11 cellular contexts compared by ENCODE assay signal in the genomic region with DNA sequence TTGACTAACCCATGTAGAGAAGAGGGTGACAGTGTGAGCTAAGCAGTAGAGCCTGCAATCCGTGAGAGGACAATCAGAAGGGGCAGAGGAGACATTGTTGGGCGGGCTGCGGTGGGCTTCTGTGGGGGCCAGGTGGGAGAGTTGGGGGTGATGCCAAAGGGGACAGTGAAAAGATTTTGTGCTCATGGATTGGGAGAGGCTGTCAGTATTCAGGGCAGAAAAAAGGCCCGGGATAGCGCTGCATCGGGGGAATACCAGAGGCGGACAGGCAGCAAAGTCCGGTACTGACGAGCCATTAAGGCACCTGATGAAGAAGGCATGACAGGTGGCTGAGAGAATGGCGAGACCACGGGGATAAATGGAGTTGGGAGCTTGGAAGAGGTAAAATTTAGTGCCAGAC. TPM values are rescaled to one million over a fixed set of nuclear protein-coding genes. Genes with fewer than 3 reads are reported as not detected.
DNase-seq lines count a peak whose midpoint lies in the region; ATAC-seq, FAIRE-seq and TF ChIP-seq lines count a peak whose summit lies in the region.
"Had no signal": no experiment of that assay in that cellular context is flagged by ENCODE, and none has a peak within 500 bp of the region (broad histone marks: within the 10 kb centered on the region; RNA-seq: fewer than 3 reads in every experiment).

No MANE protein-coding gene starts in this region.

- H3F3A ChIP-seq in neural progenitor cell (ENCODE audit: low read depth) = peaks cover 8% of the 10 kb centered on the region

- peaks cover 7% of the 10 kb centered on the region for H3K9me3 ChIP-seq in KOPT-K1 (ENCODE audit: insufficient read depth, low read length, poor library complexity, severe bottlenecking)
- no peaks in the 10 kb centered on the region for H3K9me3 ChIP-seq in K562 (replicated peaks; ENCODE audit: control insufficient read depth, insufficient read depth, low read depth, low read length)
- H3K9me3 ChIP-seq in neural progenitor cell (ENCODE audit: low read depth) = no peaks in the 10 kb centered on the region
- H3K9me3 ChIP-seq: suprapubic skin had no signal

- POLR2A ChIA-PET in K562 (lab: Yijun Ruan, JAX) = interaction anchor here (1.0 to 1.2 kb wide), 2 partner anchors 15 to 74 kb away, joined by 3 read pairs; no protein-coding TSS in a partner anchor

- H4K20me1 ChIP-seq in K562 (replicated peaks; ENCODE audit: control insufficient read depth, insufficient read depth, low read length) (peaks cover 4% of the 10 kb centered on the region; the same call in 1 of the 2 replicates), neural progenitor cell (ENCODE audit: low read depth) (no peaks in the 10 kb centered on the region)

- no peak for TF ChIP-seq POLR2A in K562 (conservative IDR thresholded peaks at IDR 0.05)

- no peaks in the 10 kb centered on the region for H3K79me2 ChIP-seq in K562 (ENCODE audit: control insufficient read depth, insufficient read depth, low read length)
- H3K79me2 ChIP-seq in neural progenitor cell (ENCODE audit: low read depth) = peaks cover 8% of the 10 kb centered on the region

- no peak for FAIRE-seq in K562 (lab: Jason Lieb, UNC)
- FAIRE-seq: A549 had no signal

- no peak for DNase-seq in activated CD4-positive, alpha-beta T cell treated with anti-CD3 and anti-CD28 coated beads, Interleukin-2, amount 10 ng/mL, durations not matched to agents 24 days and 14 days
- no peak for DNase-seq in activated CD4-positive, alpha-beta T cell treated with anti-CD3 and anti-CD28 coated beads, Interleukin-2, amount 50 U/mL, for 1 hour
- no peak for DNase-seq in K562 (ENCODE audit: extremely low read depth in 1 of 4, low spot score in 3 of 4)
- no peak for DNase-seq in neural progenitor cell (ENCODE audit: low spot score)
- DNase-seq in stimulated activated CD8-positive, alpha-beta memory T cell treated with anti-CD3 and anti-CD28 coated beads, Interleukin-4, amount 100 ng/mL, for 48 hours = no peak
- no peak for DNase-seq in NCI-H2196 treated with DMSO at 0.1 percent for 48 hours (lab: John Stamatoyannopoulos, UW; ENCODE audit: unreplicated experiment)
- no peak for DNase-seq in NCI-H1105 (lab: John Stamatoyannopoulos, UW)
- DNase-seq: activated CD4-positive, CD25-positive, alpha-beta regulatory T cell treated with anti-CD3 and anti-CD28 coated beads, Interleukin-2, amount 50 U/mL, for 72 hours had no signal

- H3K36me3 ChIP-seq in KOPT-K1 (ENCODE audit: insufficient read depth, low read length) = peaks cover 12% of the 10 kb centered on the region
- H3K36me3 ChIP-seq in K562 (ENCODE audit: control insufficient read depth, insufficient read depth, low read length) = no peaks in the 10 kb centered on the region
- no peaks in the 10 kb centered on the region for H3K36me3 ChIP-seq in neural progenitor cell
- H3K36me3 ChIP-seq: suprapubic skin had no signal

- CTCF ChIA-PET in K562 (lab: Yijun Ruan, JAX; ENCODE audit: low intra/inter-chr PET ratio) = no interaction called here

- TF ChIP-seq EP300 in K562 (IDR thresholded peaks at IDR 0.05; ENCODE audit: low read length) = no peak

- peak overlapping the region; percentile 97 for H3K4me3 Mint-ChIP-seq in activated CD4-positive, alpha-beta T cell treated with anti-CD3 and anti-CD28 coated beads, Interleukin-2, amount 10 ng/mL, durations not matched to agents 24 days and 14 days
- peak overlapping the region; percentile 83 for H3K4me3 Mint-ChIP-seq in neural progenitor cell

- in situ Hi-C loops in K562 (cut with MboI) = no loop called here

- intact Hi-C loops in activated CD4-positive, alpha-beta T cell treated with anti-CD3 and anti-CD28 coated beads, Interleukin-2, amount 10 ng/mL, durations not matched to agents 24 days and 14 days (cut with micrococcal nuclease) = loop anchor here (2.0 to 5.0 kb wide), 6 partner anchors 37 to 1771 kb away; partner anchors contain the start of genes ATP1B3, U2SURP and XRN1
- intact Hi-C loops in K562 (cut with micrococcal nuclease) = loop anchor here (5.0 kb wide), 1 partner anchor 47 kb away; no protein-coding TSS in a partner anchor

- 68% methylated on average over 9 of the region's 11 CpGs for WGBS in K562 (ENCODE audit: insufficient coverage, low coverage, missing lambda C conversion rate)

- no peak overlapping the region for H3K4me3 ChIP-seq in K562
- no peak overlapping the region for H3K4me3 ChIP-seq in neural progenitor cell

- H3K4me1 Mint-ChIP-seq in activated CD4-positive, alpha-beta T cell treated with anti-CD3 and anti-CD28 coated beads, Interleukin-2, amount 10 ng/mL, durations not matched to agents 24 days and 14 days = peaks cover 42% of the 10 kb centered on the region
- peaks cover 29% of the 10 kb centered on the region for H3K4me1 Mint-ChIP-seq in neural progenitor cell

- BruUV-seq in K562 (replicated peaks; lab: Mats Ljungman, UMichigan) = no TSS peak

- no peak overlapping the region for H3K9ac ChIP-seq in K562 (ENCODE audit: insufficient read depth in 1 of 2, low read depth in 2 of 2, low read length in 2 of 2)
- H3K9ac ChIP-seq in neural progenitor cell = no peak overlapping the region

- H3K27ac Mint-ChIP-seq in activated CD4-positive, alpha-beta T cell treated with anti-CD3 and anti-CD28 coated beads, Interleukin-2, amount 10 ng/mL, durations not matched to agents 24 days and 14 days = peak overlapping the region; percentile 98
- no peak overlapping the region for H3K27ac Mint-ChIP-seq in neural progenitor cell

- H3K9me1 ChIP-seq in K562 (ENCODE audit: control insufficient read depth, insufficient read depth, low read length) = no peaks in the 10 kb centered on the region

- H3K4me1 ChIP-seq in K562 (replicated peaks in 1 of 2; ENCODE audit: control insufficient read depth in 2 of 2, insufficient read depth in 2 of 2, low read length in 2 of 2) = peaks cover 7 to 21% of the 10 kb centered on the region in 2 experiments
- peaks cover 12% of the 10 kb centered on the region for H3K4me1 ChIP-seq in neural progenitor cell

- H3K27me3 Mint-ChIP-seq in activated CD4-positive, alpha-beta T cell treated with anti-CD3 and anti-CD28 coated beads, Interleukin-2, amount 10 ng/mL, durations not matched to agents 24 days and 14 days = peaks cover 15% of the 10 kb centered on the region
- peaks cover 8% of the 10 kb centered on the region for H3K27me3 Mint-ChIP-seq in neural progenitor cell (ENCODE audit: insufficient read depth, low read depth)

- no peaks in the 10 kb centered on the region for H3K9me3 Mint-ChIP-seq in activated CD4-positive, alpha-beta T cell treated with anti-CD3 and anti-CD28 coated beads, Interleukin-2, amount 10 ng/mL, durations not matched to agents 24 days and 14 days
- peaks cover under 1% of the 10 kb centered on the region for H3K9me3 Mint-ChIP-seq in neural progenitor cell

- peaks cover 9% of the 10 kb centered on the region for H3K36me3 Mint-ChIP-seq in activated CD4-positive, alpha-beta T cell treated with anti-CD3 and anti-CD28 coated beads, Interleukin-2, amount 10 ng/mL, durations not matched to agents 24 days and 14 days (ENCODE audit: low read depth)
- H3K36me3 Mint-ChIP-seq in neural progenitor cell = peaks cover 6% of the 10 kb centered on the region

- H3K4me2 ChIP-seq in K562 (ENCODE audit: insufficient read depth, low read length) (no peak overlapping the region), neural progenitor cell (no peak overlapping the region)

- H3K27me3 ChIP-seq in K562 (ENCODE audit: control insufficient read depth in 2 of 2, insufficient read depth in 2 of 2, low read length in 2 of 2) = peaks cover 13 to 34% of the 10 kb centered on the region in 2 experiments; a peak in 4 of 5 replicates
- peaks cover 29% of the 10 kb centered on the region for H3K27me3 ChIP-seq in neural progenitor cell
- H3K27me3 ChIP-seq: suprapubic skin had no signal

- no peak for ATAC-seq in K562

- TF ChIP-seq CTCF in K562 (IDR thresholded peaks at IDR 0.05 in 2 of 3, conservative IDR thresholded peaks at IDR 0.05 in 1 of 3; ENCODE audit: insufficient read depth in 2 of 3, low read depth in 1 of 3, low read length in 3 of 3) = no peak
- TF ChIP-seq CTCF in neural progenitor cell (IDR thresholded peaks at IDR 0.05) = no peak

- H2AFZ ChIP-seq in K562 (ENCODE audit: low read depth, low read length) (0 out of 2 replicates have a peak overlapping the region, but pooled peaks have one; percentile 98), neural progenitor cell (replicated peaks) (no peak overlapping the region)

- TF ChIP-seq RAD21 in K562 (CRISPR knock-in tag; conservative IDR thresholded peaks at IDR 0.05 in 1 of 2, IDR thresholded peaks at IDR 0.05 in 1 of 2) = no peak

- peak overlapping the region; percentile 99 for H3K27ac ChIP-seq in KOPT-K1 (ENCODE audit: low read depth, low read length, poor library complexity, severe bottlenecking)
- H3K27ac ChIP-seq in K562 (ENCODE audit: extremely low read depth, low read depth, low read length) = no peak overlapping the region
- no peak overlapping the region for H3K27ac ChIP-seq in neural progenitor cell

RNA-seq across cellular contexts. Expression of gene PXYLP1, which starts 1.3 kb away (rescaled TPM):
- 10.7 and 11.7 TPM in 2 replicates for total RNA-seq in activated CD4-positive, alpha-beta T cell treated with anti-CD3 and anti-CD28 coated beads, Interleukin-2, amount 10 ng/mL, durations not matched to agents 24 days and 14 days
- 2.6 and 4.2 TPM in 2 replicates for total RNA-seq in K562 (2011; cell fraction: chromatin; rRNA removed; ENCODE audit: low replicate concordance)
- total RNA-seq in K562 (2011; cell fraction: nucleolus; rRNA removed) = 1.2 and 2.4 TPM in 2 replicates
- 3.6 and 3.7 TPM in 2 replicates for total RNA-seq in K562 (2011; cell fraction: nucleoplasm; rRNA removed)
- 0.98 and 1.1 TPM in 2 replicates for total RNA-seq in K562 (2014; rRNA removed)
- total RNA-seq in K562 (2014; rRNA removed; fragmentation: Illumina TruSeq; extraction: Trizol) = 1.5 and 1.6 TPM in 2 replicates
- total RNA-seq in K562 (2015; rRNA removed; fragmentation: Illumina TruSeq; extraction: Trizol) = 0.98 and 1.0 TPM in 2 replicates
- total RNA-seq in K562 (2021) = 1.3 and 1.7 TPM in 2 replicates
- polyA plus RNA-seq in K562 (2011; rRNA removed) = 1.6 and 2.7 TPM in 2 replicates
- 1.1 and 2.9 TPM in 2 replicates for polyA plus RNA-seq in K562 (2011; cell fraction: cytosol; rRNA removed)
- 2.8 and 5.7 TPM in 2 replicates for polyA plus RNA-seq in K562 (2011; cell fraction: nucleus; rRNA removed)
- 1.7 and 2.0 TPM in 2 replicates for polyA plus RNA-seq in K562 (2012)
- polyA plus RNA-seq in K562 (2014; fragmentation: Illumina TruSeq; extraction: Trizol) = 1.3 and 1.9 TPM in 2 replicates
- 1 to 10 TPM in 1 of 2 experiments, under 1 TPM in 1; 0.80 to 1.1 TPM for polyA plus RNA-seq in K562 (2014; fragmentation: Nextera tagmentation; extraction: Ambion mirVana)
- polyA plus RNA-seq in K562 (2014; rRNA removed) = 1.5 and 2.9 TPM in 2 replicates
- polyA minus RNA-seq in K562 (2011; rRNA and poly(A)+ RNA removed) = 1.3 and 5.2 TPM in 2 replicates
- polyA minus RNA-seq in K562 (2011; cell fraction: cytosol; rRNA and poly(A)+ RNA removed) = 1.2 and 1.3 TPM in 2 replicates
- 2.0 and 2.3 TPM in 2 replicates for polyA minus RNA-seq in K562 (2011; cell fraction: nucleus; rRNA and poly(A)+ RNA removed)
- total RNA-seq in neural progenitor cell (ENCODE audit: low replicate concordance) = 30.5 and 36.3 TPM in 2 replicates
